In the genomic region with DNA sequence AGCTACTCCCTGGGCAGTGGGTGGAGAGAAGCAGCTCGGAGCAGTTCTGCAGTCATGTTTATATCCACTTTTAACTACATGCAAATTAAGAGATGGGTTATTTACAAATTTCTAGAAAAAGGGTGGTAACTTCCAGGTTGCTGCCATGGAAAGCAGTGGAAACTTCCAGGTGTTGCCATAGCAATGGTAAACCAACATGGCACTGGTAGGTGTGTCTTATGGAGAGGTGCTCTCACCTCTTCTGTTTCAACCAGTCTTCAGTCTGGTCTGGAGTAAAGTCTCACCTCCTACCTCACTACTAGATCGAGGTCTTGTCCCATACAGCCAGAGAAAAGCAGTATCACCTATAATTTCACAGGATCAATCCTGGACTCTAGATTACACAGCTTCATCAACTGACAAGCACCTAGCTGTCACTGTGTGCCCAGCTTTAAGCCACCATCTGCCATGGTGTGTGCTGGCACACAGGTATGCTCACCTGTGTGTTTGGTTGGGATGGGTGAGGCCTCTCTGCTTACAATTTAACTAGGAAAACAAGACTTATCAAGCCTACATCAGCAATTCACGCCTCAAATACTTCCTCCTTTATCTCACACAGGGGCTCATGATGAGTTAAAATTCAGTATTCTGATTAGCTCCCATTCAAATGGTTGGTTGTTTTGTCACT, we compare ENCODE assay signal across 19 cellular contexts.
"Had no signal": no experiment of that assay in that cellular context is flagged by ENCODE, and none has a peak within 500 bp of the region (broad histone marks: within the 10 kb centered on the region; RNA-seq: fewer than 3 reads in every experiment).

No MANE protein-coding gene starts in this region.

- H3K4me3 Mint-ChIP-seq: activated T-cell treated with anti-CD3 and anti-CD28 coated beads, Interleukin-2, amount 50 U/mL, for 72 hours; mesothelial cell of epicardium; neural crest cell; stimulated activated memory B cell treated with anti-CD40 and anti-IgM and Interleukin-4, amounts not matched to agents 10 μg/mL and 1 μg/mL and 100 μg/mL, for 72 hours had no signal

- DNase-seq: activated CD4-positive, CD25-positive, alpha-beta regulatory T cell treated with anti-CD3 and anti-CD28 coated beads, Interleukin-2, amount 50 U/mL, for 72 hours; activated gamma-delta T cell; activated T-cell treated with anti-CD3 and anti-CD28 coated beads, Interleukin-2, amount 50 U/mL, for 72 hours; adrenal gland; foreskin fibroblast; glutamatergic neuron; hypothalamus; islet precursor cell; lower lobe of right lung; ovary; stimulated activated CD4-positive, alpha-beta T cell treated with anti-CD3 and anti-CD28 coated beads, Interleukin-4, amount 100 ng/mL, for 24 hours; T-helper 2 cell had no signal

- H3K27me3 Mint-ChIP-seq: stimulated activated memory B cell treated with anti-CD40 and anti-IgM and Interleukin-4, amounts not matched to agents 10 μg/mL and 1 μg/mL and 100 μg/mL, for 72 hours had no signal

- H3K36me3 ChIP-seq: adrenal gland, lower lobe of right lung, ovary had no signal

- H3K4me1 Mint-ChIP-seq: stimulated activated memory B cell treated with anti-CD40 and anti-IgM and Interleukin-4, amounts not matched to agents 10 μg/mL and 1 μg/mL and 100 μg/mL, for 72 hours had no signal

- H3K27me3 ChIP-seq: adrenal gland had no signal

- H3K36me3 Mint-ChIP-seq: activated naive CD4-positive, alpha-beta T cell treated with anti-CD3 and anti-CD28 coated beads, Interleukin-2, amount 50 U/mL, for 72 hours; stimulated activated memory B cell treated with anti-CD40 and anti-IgM and Interleukin-4, amounts not matched to agents 10 μg/mL and 1 μg/mL and 100 μg/mL, for 72 hours had no signal

- H3K27ac Mint-ChIP-seq: activated naive CD4-positive, alpha-beta T cell treated with anti-CD3 and anti-CD28 coated beads, Interleukin-2, amount 50 U/mL, for 72 hours; activated T-cell treated with anti-CD3 and anti-CD28 coated beads, Interleukin-2, amount 50 U/mL, for 72 hours; mesothelial cell of epicardium; stimulated activated memory B cell treated with anti-CD40 and anti-IgM and Interleukin-4, amounts not matched to agents 10 μg/mL and 1 μg/mL and 100 μg/mL, for 72 hours had no signal

- H3K9me3 Mint-ChIP-seq: activated naive CD4-positive, alpha-beta T cell treated with anti-CD3 and anti-CD28 coated beads, Interleukin-2, amount 50 U/mL, for 72 hours; activated T-cell treated with anti-CD3 and anti-CD28 coated beads, Interleukin-2, amount 50 U/mL, for 72 hours; mesothelial cell of epicardium; neural crest cell; stimulated activated memory B cell treated with anti-CD40 and anti-IgM and Interleukin-4, amounts not matched to agents 10 μg/mL and 1 μg/mL and 100 μg/mL, for 72 hours had no signal

- H3K9me3 ChIP-seq: adrenal gland, lower lobe of right lung, ovary had no signal

- ATAC-seq: activated naive CD4-positive, alpha-beta T cell treated with anti-CD3 and anti-CD28 coated beads, Interleukin-2, amount 50 U/mL, for 72 hours; activated T-cell treated with anti-CD3 and anti-CD28 coated beads, Interleukin-2, amount 50 U/mL, for 72 hours; sciatic nerve; stimulated activated memory B cell treated with anti-CD40 and anti-IgM and Interleukin-4, amounts not matched to agents 10 μg/mL and 1 μg/mL and 100 μg/mL, for 72 hours had no signal

- H3K4me1 ChIP-seq: adrenal gland, lower lobe of right lung had no signal

- H3K4me3 ChIP-seq: adrenal gland, lower lobe of right lung, ovary had no signal

- H3K27ac ChIP-seq: adrenal gland, epithelial cell of prostate, lower lobe of right lung, ovary, VCaP had no signal
